Comparison of ENCODE assay signal across 16 cellular contexts in genomic region chr18:76212958-76213357, GRCh38.
DNase-seq lines count a peak whose midpoint lies in the region; ATAC-seq lines count a peak whose summit lies in the region.
"Had no signal": no experiment of that assay in that cellular context is flagged by ENCODE, and none has a peak within 500 bp of the region (broad histone marks: within the 10 kb centered on the region; RNA-seq: fewer than 3 reads in every experiment).

No MANE protein-coding gene starts in this region.

- no peaks in the 10 kb centered on the region for H3K36me3 Mint-ChIP-seq in activated naive CD4-positive, alpha-beta T cell treated with anti-CD3 and anti-CD28 coated beads, Interleukin-2, amount 10 ng/mL, durations not matched to agents 7 days and 5 days
- no peaks in the 10 kb centered on the region for H3K36me3 Mint-ChIP-seq in T-cell
- H3K36me3 Mint-ChIP-seq in effector memory CD8-positive, alpha-beta T cell (ENCODE audit: insufficient read depth): no peaks in the 10 kb centered on the region
- H3K36me3 Mint-ChIP-seq: brain had no signal

- no peak overlapping the region for H3K4me3 Mint-ChIP-seq in activated naive CD4-positive, alpha-beta T cell treated with anti-CD3 and anti-CD28 coated beads, Interleukin-2, amount 10 ng/mL, durations not matched to agents 7 days and 5 days
- H3K4me3 Mint-ChIP-seq in T-cell: peak overlapping the region in 1 of 3 donors; percentile 8
- H3K4me3 Mint-ChIP-seq in effector memory CD8-positive, alpha-beta T cell: no peak overlapping the region
- H3K4me3 Mint-ChIP-seq: activated CD4-positive, alpha-beta memory T cell treated with anti-CD3 and anti-CD28 coated beads, Interleukin-2, amount 10 ng/mL, durations not matched to agents 7 days and 5 days; brain had no signal

- ATAC-seq in T-cell (replicated peaks in 1 of 4) (peak; percentile 60 to 91 (median 69)), HG02970 (IDR thresholded peaks at IDR 0.05; ENCODE audit: low FRiP score, unreplicated experiment) (no peak)
- no peak for ATAC-seq in effector memory CD8-positive, alpha-beta T cell (replicated peaks)
- ATAC-seq: gastroesophageal sphincter, psoas muscle had no signal

- no peaks in the 10 kb centered on the region for H3K9me3 Mint-ChIP-seq in activated naive CD4-positive, alpha-beta T cell treated with anti-CD3 and anti-CD28 coated beads, Interleukin-2, amount 10 ng/mL, durations not matched to agents 7 days and 5 days
- H3K9me3 Mint-ChIP-seq in T-cell: no peaks in the 10 kb centered on the region
- H3K9me3 Mint-ChIP-seq in effector memory CD8-positive, alpha-beta T cell: no peaks in the 10 kb centered on the region
- H3K9me3 Mint-ChIP-seq: activated CD4-positive, alpha-beta memory T cell treated with anti-CD3 and anti-CD28 coated beads, Interleukin-2, amount 10 ng/mL, durations not matched to agents 7 days and 5 days; brain had no signal

- peaks cover 21% of the 10 kb centered on the region for H3K27me3 Mint-ChIP-seq in activated naive CD4-positive, alpha-beta T cell treated with anti-CD3 and anti-CD28 coated beads, Interleukin-2, amount 10 ng/mL, durations not matched to agents 7 days and 5 days
- peaks cover 0 to 4% of the 10 kb centered on the region in 2 donors for H3K27me3 Mint-ChIP-seq in T-cell
- H3K27me3 Mint-ChIP-seq in effector memory CD8-positive, alpha-beta T cell: peaks cover 0 to 28% of the 10 kb centered on the region in 2 donors
- H3K27me3 Mint-ChIP-seq: activated CD4-positive, alpha-beta memory T cell treated with anti-CD3 and anti-CD28 coated beads, Interleukin-2, amount 10 ng/mL, durations not matched to agents 7 days and 5 days had no signal

- peaks cover 18% of the 10 kb centered on the region for H3K4me1 Mint-ChIP-seq in activated naive CD4-positive, alpha-beta T cell treated with anti-CD3 and anti-CD28 coated beads, Interleukin-2, amount 10 ng/mL, durations not matched to agents 7 days and 5 days
- H3K4me1 Mint-ChIP-seq in T-cell: peaks cover 13 to 26% (median 17%) of the 10 kb centered on the region in 3 donors
- no peaks in the 10 kb centered on the region for H3K4me1 Mint-ChIP-seq in effector memory CD8-positive, alpha-beta T cell (ENCODE audit: low read depth in 2 of 2)
- H3K4me1 Mint-ChIP-seq: activated CD4-positive, alpha-beta memory T cell treated with anti-CD3 and anti-CD28 coated beads, Interleukin-2, amount 10 ng/mL, durations not matched to agents 7 days and 5 days had no signal

- POLR2A ChIA-PET in T-cell (lab: Charles Lee): no interaction called here

- no peak overlapping the region for H3K27ac Mint-ChIP-seq in activated naive CD4-positive, alpha-beta T cell treated with anti-CD3 and anti-CD28 coated beads, Interleukin-2, amount 10 ng/mL, durations not matched to agents 7 days and 5 days
- peak overlapping the region in 1 of 2 donors; percentile 39 for H3K27ac Mint-ChIP-seq in T-cell
- H3K27ac Mint-ChIP-seq in effector memory CD8-positive, alpha-beta T cell: no peak overlapping the region
- H3K27ac Mint-ChIP-seq: activated CD4-positive, alpha-beta memory T cell treated with anti-CD3 and anti-CD28 coated beads, Interleukin-2, amount 10 ng/mL, durations not matched to agents 7 days and 5 days had no signal

- DNase-seq in activated naive CD4-positive, alpha-beta T cell treated with anti-CD3 and anti-CD28 coated beads, Interleukin-2, amount 10 ng/mL, durations not matched to agents 7 days and 5 days: peak; percentile 45
- DNase-seq in activated naive CD4-positive, alpha-beta T cell treated with Interleukin-2 at 50 U/mL for 16 hours: no peak
- DNase-seq in NCI-H2029 (lab: John Stamatoyannopoulos, UW) (peak; percentile 53), T-cell (peak in 16 of 34 experiments; percentile 1 to 34 (median 13))
- no peak for DNase-seq in effector memory CD8-positive, alpha-beta T cell
- no peak for DNase-seq in stimulated activated CD4-positive, alpha-beta T cell treated with anti-CD3 and anti-CD28 coated beads, Interleukin-4, amount 100 ng/mL, for 4 hours
- no peak for DNase-seq in stimulated activated CD4-positive, alpha-beta T cell treated with anti-CD3 and anti-CD28 coated beads, Interleukin-2, amount 100 ng/mL, for 48 hours
- DNase-seq: activated CD4-positive, alpha-beta memory T cell treated with anti-CD3 and anti-CD28 coated beads, Interleukin-2, amount 10 ng/mL, durations not matched to agents 7 days and 5 days; activated effector memory CD4-positive, alpha-beta T cell treated with Interleukin-2 at 50 U/mL for 16 hours; IMR-90; psoas muscle; stimulated activated CD8-positive, alpha-beta memory T cell treated with anti-CD3 and anti-CD28 coated beads, Interleukin-4, amount 100 ng/mL, for 48 hours; transverse colon had no signal

- CTCF ChIA-PET in activated naive CD4-positive, alpha-beta T cell treated with anti-CD3 and anti-CD28 coated beads, Interleukin-2, amount 10 ng/mL, durations not matched to agents 7 days and 5 days (lab: Charles Lee): no interaction called here
- CTCF ChIA-PET in T-cell (lab: Charles Lee): interaction anchor here in 1 of 2 donors (0.7 kb wide), 1 partner anchor 43 kb away, joined by 4 read pairs; no protein-coding TSS in a partner anchor

Comparison
In these comparisons a context has a peak if more than half of its experiments do, and no peak if none do; other contexts are left out.
1. DNase-seq: peak in activated naive CD4-positive, alpha-beta T cell treated with anti-CD3 and anti-CD28 coated beads, Interleukin-2, amount 10 ng/mL, durations not matched to agents 7 days and 5 days (single experiment) and NCI-H2029 (single experiment); none in activated naive CD4-positive, alpha-beta T cell treated with Interleukin-2 at 50 U/mL for 16 hours (single experiment), effector memory CD8-positive, alpha-beta T cell (0 of 3), stimulated activated CD4-positive, alpha-beta T cell treated with anti-CD3 and anti-CD28 coated beads, Interleukin-4, amount 100 ng/mL, for 4 hours (0 of 2) and stimulated activated CD4-positive, alpha-beta T cell treated with anti-CD3 and anti-CD28 coated beads, Interleukin-2, amount 100 ng/mL, for 48 hours (0 of 2).
2. ATAC-seq: peak in T-cell (4 of 4); none in effector memory CD8-positive, alpha-beta T cell (single experiment) and HG02970 (single experiment).